ENCODE assay signal across 20 cellular contexts in genomic region chr14:51071851-51072250, GRCh38. TPM values are rescaled to one million over a fixed set of nuclear protein-coding genes. Genes with fewer than 3 reads are reported as not detected.
DNase-seq lines count a peak whose midpoint lies in the region; ATAC-seq and TF ChIP-seq lines count a peak whose summit lies in the region.
"Had no signal": no experiment of that assay in that cellular context is flagged by ENCODE, and none has a peak within 500 bp of the region (broad histone marks: within the 10 kb centered on the region; RNA-seq: fewer than 3 reads in every experiment).

No MANE protein-coding gene starts in this region.

- H3K4me3 Mint-ChIP-seq in activated T-cell treated with anti-CD3 and anti-CD28 coated beads, Interleukin-2, amount 50 U/mL, for 4 hours = no peak overlapping the region
- H3K4me3 Mint-ChIP-seq: B cell; CD4-positive, CD25-positive, alpha-beta regulatory T cell had no signal

- peaks cover 13% of the 10 kb centered on the region for H3K27me3 Mint-ChIP-seq in activated T-cell treated with anti-CD3 and anti-CD28 coated beads, Interleukin-2, amount 50 U/mL, for 4 hours (ENCODE audit: low read depth)
- H3K27me3 Mint-ChIP-seq: CD4-positive, CD25-positive, alpha-beta regulatory T cell had no signal

- ATAC-seq in activated T-cell treated with anti-CD3 and anti-CD28 coated beads, Interleukin-2, amount 50 U/mL, for 4 hours = no peak
- no peak for ATAC-seq in HG03432 (IDR thresholded peaks at IDR 0.05; ENCODE audit: unreplicated experiment)

- TF ChIP-seq EP300 in sigmoid colon (IDR thresholded peaks at IDR 0.05) = no peak

- H3K9me3 Mint-ChIP-seq in activated T-cell treated with anti-CD3 and anti-CD28 coated beads, Interleukin-2, amount 50 U/mL, for 4 hours = no peaks in the 10 kb centered on the region

- no peaks in the 10 kb centered on the region for H3K36me3 ChIP-seq in sigmoid colon
- H3K36me3 ChIP-seq: MG63 had no signal

- no peaks in the 10 kb centered on the region for H3K36me3 Mint-ChIP-seq in activated T-cell treated with anti-CD3 and anti-CD28 coated beads, Interleukin-2, amount 50 U/mL, for 4 hours (ENCODE audit: insufficient read depth)
- H3K36me3 Mint-ChIP-seq: CD4-positive, CD25-positive, alpha-beta regulatory T cell had no signal

- H3K4me3 ChIP-seq in fibroblast of the aortic adventitia (ENCODE audit: low read depth, low read length) = no peak overlapping the region
- H3K4me3 ChIP-seq in sigmoid colon = no peak overlapping the region
- H3K4me3 ChIP-seq: MG63 had no signal

- TF ChIP-seq CTCF in RWPE1 (conservative IDR thresholded peaks at IDR 0.05; ENCODE audit: low read depth) = no peak
- no peak for TF ChIP-seq CTCF in fibroblast of the aortic adventitia (IDR thresholded peaks at IDR 0.05; ENCODE audit: insufficient read depth, low read length)
- no peak for TF ChIP-seq CTCF in sigmoid colon (IDR thresholded peaks at IDR 0.05)

- DNase-seq in RWPE1 (ENCODE audit: low spot score) = no peak
- DNase-seq in astrocyte of the hippocampus (ENCODE audit: low read depth, low spot score) = peak; percentile 28
- peak; percentile 13 for DNase-seq in fibroblast of the aortic adventitia (ENCODE audit: low read depth)
- DNase-seq in sigmoid colon = no peak
- DNase-seq in activated T-cell treated with anti-CD3 and anti-CD28 coated beads, Interleukin-2, amount 50 U/mL, for 4 hours = no peak
- DNase-seq in dedifferentiated amniotic fluid mesenchymal stem cell (ENCODE audit: extremely low spot score) = no peak
- DNase-seq: Caco-2; CD4-positive, CD25-positive, alpha-beta regulatory T cell; DMS53; H7; MG63; NCI-H1092; NCI-H146; NCI-H2081 treated with DMSO at 0.1 percent for 48 hours; NCI-H510A treated with DMSO at 0.1 percent for 48 hours; NCI-H82; SHP77 treated with DMSO at 0.1 percent for 48 hours had no signal

- peaks cover 0 to 2% (median 0%) of the 10 kb centered on the region in 4 donors for H3K9me3 ChIP-seq in sigmoid colon
- H3K9me3 ChIP-seq: Caco-2, MG63 had no signal

- no peaks in the 10 kb centered on the region for H3K27me3 ChIP-seq in sigmoid colon
- H3K27me3 ChIP-seq: MG63 had no signal

- H3K4me1 Mint-ChIP-seq in activated T-cell treated with anti-CD3 and anti-CD28 coated beads, Interleukin-2, amount 50 U/mL, for 4 hours (ENCODE audit: low read depth) = no peaks in the 10 kb centered on the region
- H3K4me1 Mint-ChIP-seq: B cell; CD4-positive, CD25-positive, alpha-beta regulatory T cell had no signal

- no peak for TF ChIP-seq POLR2A in sigmoid colon (IDR thresholded peaks at IDR 0.05)

- intact Hi-C loops in sigmoid colon (cut with DNase I) = loop anchor here (5.0 kb wide), 1 partner anchor 45 kb away; no protein-coding TSS in a partner anchor

- CTCF ChIA-PET in RWPE1 (lab: Yijun Ruan, JAX) = interaction anchor here (1.3 kb wide), 1 partner anchor 15 kb away, joined by 3 read pairs; no protein-coding TSS in a partner anchor

- 67 to 68% methylated on average over 5 of the region's 5 CpGs for WGBS in sigmoid colon, 2 donors

- H3K4me1 ChIP-seq in sigmoid colon = peaks cover 0 to 69% (median 44%) of the 10 kb centered on the region in 4 donors
- H3K4me1 ChIP-seq: Caco-2 had no signal

- POLR2A ChIA-PET in RWPE1 (lab: Yijun Ruan, JAX; ENCODE audit: low non-redundant PET) = no interaction called here

- H3K27ac ChIP-seq in RWPE1 = peak overlapping the region; percentile 67
- H3K27ac ChIP-seq in sigmoid colon = peak overlapping the region in 3 of 4 donors; percentile 15 to 68 (median 57)

RNA-seq across cellular contexts. Expression of gene TRIM9, which starts 23.1 kb away (rescaled TPM):
- total RNA-seq in fibroblast of the aortic adventitia (ENCODE audit: low replicate concordance) (0.49 and 1.6 TPM in 2 replicates), sigmoid colon (10 to 100 TPM; 13.5 to 21.0 (median 17.0) TPM)
- polyA plus RNA-seq in sigmoid colon = 1 to 10 TPM; 2.4 to 2.8 (median 2.4) TPM
- total RNA-seq in activated T-cell treated with anti-CD3 and anti-CD28 coated beads, Interleukin-2, amount 50 U/mL, for 4 hours = under 1 TPM; 0.43 to 0.58 (median 0.54) TPM
- total RNA-seq: HT-29 had no signal

Comparison
In these comparisons a context has a peak if more than half of its experiments do, and no peak if none do; other contexts are left out.
1. DNase-seq: peak in astrocyte of the hippocampus (single experiment) and fibroblast of the aortic adventitia (single experiment); none in RWPE1 (single experiment), sigmoid colon (single experiment), activated T-cell treated with anti-CD3 and anti-CD28 coated beads, Interleukin-2, amount 50 U/mL, for 4 hours (single experiment) and dedifferentiated amniotic fluid mesenchymal stem cell (single experiment).